Comparison of ENCODE assay signal across 1 cellular context in genomic region chr19:53431399-53432087, GRCh38.
A peak's percentile ranks its signal among the peaks of the same experiment; 100 is the strongest.
TF ChIP-seq lines count a peak whose summit lies in the region.

ZNF761 (plus strand) TSS chr19:53431984; CDS start chr19:53447269, 15,285 bp downstream.

TF ChIP-seq in GM12878, 131 proteins besides CTCF, POLR2A, EP300 and RAD21 (continued from another document and continues in another):
- no peak for TF ChIP-seq CEBPB (IDR thresholded peaks at IDR 0.05; ENCODE audit: borderline replicate concordance in 1 of 2, low read depth in 2 of 2, low read length in 2 of 2)
- no peak for TF ChIP-seq CHD4 (IDR thresholded peaks at IDR 0.05)
- TF ChIP-seq SMAD1 (IDR thresholded peaks at IDR 0.05; ENCODE audit: low read depth, partially characterized antibody), result no peak
- no peak for TF ChIP-seq CBFB (IDR thresholded peaks at IDR 0.05; ENCODE audit: low read depth)
- TF ChIP-seq NR2F1 (conservative IDR thresholded peaks at IDR 0.05), result no peak
- TF ChIP-seq REST (IDR thresholded peaks at IDR 0.05; ENCODE audit: low read depth, low read length), result no peak
- no peak for TF ChIP-seq ZNF217 (IDR thresholded peaks at IDR 0.05)
- no peak for TF ChIP-seq TBL1XR1 (IDR thresholded peaks at IDR 0.05; ENCODE audit: low read depth, low read length)
- TF ChIP-seq, protein P1, sequence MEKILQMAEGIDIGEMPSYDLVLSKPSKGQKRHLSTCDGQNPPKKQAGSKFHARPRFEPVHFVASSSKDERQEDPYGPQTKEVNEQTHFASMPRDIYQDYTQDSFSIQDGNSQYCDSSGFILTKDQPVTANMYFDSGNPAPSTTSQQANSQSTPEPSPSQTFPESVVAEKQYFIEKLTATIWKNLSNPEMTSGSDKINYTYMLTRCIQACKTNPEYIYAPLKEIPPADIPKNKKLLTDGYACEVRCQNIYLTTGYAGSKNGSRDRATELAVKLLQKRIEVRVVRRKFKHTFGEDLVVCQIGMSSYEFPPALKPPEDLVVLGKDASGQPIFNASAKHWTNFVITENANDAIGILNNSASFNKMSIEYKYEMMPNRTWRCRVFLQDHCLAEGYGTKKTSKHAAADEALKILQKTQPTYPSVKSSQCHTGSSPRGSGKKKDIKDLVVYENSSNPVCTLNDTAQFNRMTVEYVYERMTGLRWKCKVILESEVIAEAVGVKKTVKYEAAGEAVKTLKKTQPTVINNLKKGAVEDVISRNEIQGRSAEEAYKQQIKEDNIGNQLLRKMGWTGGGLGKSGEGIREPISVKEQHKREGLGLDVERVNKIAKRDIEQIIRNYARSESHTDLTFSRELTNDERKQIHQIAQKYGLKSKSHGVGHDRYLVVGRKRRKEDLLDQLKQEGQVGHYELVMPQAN (conservative IDR thresholded peaks at IDR 0.05), result no peak
- no peak for TF ChIP-seq KDM1A (IDR thresholded peaks at IDR 0.05; ENCODE audit: borderline replicate concordance)
- TF ChIP-seq PAX5 (IDR thresholded peaks at IDR 0.05; ENCODE audit: borderline replicate concordance, low read depth, low read length), result 0 out of 2 replicates have a peak, but pooled peaks have one; percentile 24
- no peak for TF ChIP-seq ZZZ3 (IDR thresholded peaks at IDR 0.05; ENCODE audit: control insufficient read depth, insufficient read length, low read depth)
- no peak for TF ChIP-seq JUNB (IDR thresholded peaks at IDR 0.05)
- no peak for TF ChIP-seq IRF4 (IDR thresholded peaks at IDR 0.05; ENCODE audit: low read depth, low read length)
- no peak for TF ChIP-seq YBX1 (IDR thresholded peaks at IDR 0.05)
- TF ChIP-seq IKZF1 (conservative IDR thresholded peaks at IDR 0.05), result no peak; the same call in 1 of the 2 replicates
- no peak for TF ChIP-seq HSF1 (IDR thresholded peaks at IDR 0.05; ENCODE audit: low read depth, low read length)
- no peak for TF ChIP-seq SRF (IDR thresholded peaks at IDR 0.05; ENCODE audit: low read depth in 2 of 2, low read length in 2 of 2)
- TF ChIP-seq HDAC2 (IDR thresholded peaks at IDR 0.05), result no peak
- TF ChIP-seq, protein P2, sequence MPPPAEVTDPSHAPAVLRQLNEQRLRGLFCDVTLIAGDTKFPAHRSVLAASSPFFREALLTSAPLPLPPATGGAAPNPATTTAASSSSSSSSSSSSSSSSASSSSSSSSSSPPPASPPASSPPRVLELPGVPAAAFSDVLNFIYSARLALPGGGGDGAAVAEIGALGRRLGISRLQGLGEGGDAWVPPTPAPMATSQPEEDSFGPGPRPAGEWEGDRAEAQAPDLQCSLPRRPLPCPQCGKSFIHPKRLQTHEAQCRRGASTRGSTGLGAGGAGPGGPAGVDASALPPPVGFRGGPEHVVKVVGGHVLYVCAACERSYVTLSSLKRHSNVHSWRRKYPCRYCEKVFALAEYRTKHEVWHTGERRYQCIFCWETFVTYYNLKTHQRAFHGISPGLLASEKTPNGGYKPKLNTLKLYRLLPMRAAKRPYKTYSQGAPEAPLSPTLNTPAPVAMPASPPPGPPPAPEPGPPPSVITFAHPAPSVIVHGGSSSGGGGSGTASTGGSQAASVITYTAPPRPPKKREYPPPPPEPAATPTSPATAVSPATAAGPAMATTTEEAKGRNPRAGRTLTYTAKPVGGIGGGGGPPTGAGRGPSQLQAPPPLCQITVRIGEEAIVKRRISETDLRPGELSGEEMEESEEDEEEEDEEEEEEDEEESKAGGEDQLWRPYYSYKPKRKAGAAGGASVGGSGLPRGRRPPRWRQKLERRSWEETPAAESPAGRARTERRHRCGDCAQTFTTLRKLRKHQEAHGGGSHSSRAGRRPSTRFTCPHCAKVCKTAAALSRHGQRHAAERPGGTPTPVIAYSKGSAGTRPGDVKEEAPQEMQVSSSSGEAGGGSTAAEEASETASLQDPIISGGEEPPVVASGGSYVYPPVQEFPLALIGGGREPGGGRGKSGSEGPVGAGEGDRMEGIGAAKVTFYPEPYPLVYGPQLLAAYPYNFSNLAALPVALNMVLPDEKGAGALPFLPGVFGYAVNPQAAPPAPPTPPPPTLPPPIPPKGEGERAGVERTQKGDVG (CRISPR knock-in tag; IDR thresholded peaks at IDR 0.05), result no peak
- no peak for TF ChIP-seq SREBF2 (IDR thresholded peaks at IDR 0.05; ENCODE audit: low read length)
- TF ChIP-seq E2F8 (IDR thresholded peaks at IDR 0.05; ENCODE audit: low read depth, partially characterized antibody), result no peak
- TF ChIP-seq USF1 (IDR thresholded peaks at IDR 0.05; ENCODE audit: borderline replicate concordance, extremely low read length, insufficient read depth, low read depth, low read length), result no peak
- TF ChIP-seq CREB1 (IDR thresholded peaks at IDR 0.05; ENCODE audit: low read depth), result no peak
- TF ChIP-seq MXI1 (IDR thresholded peaks at IDR 0.05; ENCODE audit: low read depth, low read length), result peak; percentile 91
- TF ChIP-seq, protein P3, sequence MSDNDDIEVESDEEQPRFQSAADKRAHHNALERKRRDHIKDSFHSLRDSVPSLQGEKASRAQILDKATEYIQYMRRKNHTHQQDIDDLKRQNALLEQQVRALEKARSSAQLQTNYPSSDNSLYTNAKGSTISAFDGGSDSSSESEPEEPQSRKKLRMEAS (IDR thresholded peaks at IDR 0.05; ENCODE audit: low read depth, low read length), result peak; percentile 59; the same call in 1 of the 2 replicates
- no peak for TF ChIP-seq TCF3 (IDR thresholded peaks at IDR 0.05; ENCODE audit: borderline replicate concordance, insufficient read depth, low read depth, low read length)
- TF ChIP-seq HCFC1 (IDR thresholded peaks at IDR 0.05; ENCODE audit: low read length), result 0 out of 2 replicates have a peak, but pooled peaks have one; percentile 33
- peak; percentile 60 to 80 for TF ChIP-seq BHLHE40 (IDR thresholded peaks at IDR 0.05; ENCODE audit: borderline replicate concordance in 1 of 2, low read depth in 2 of 2, low read length in 1 of 2)
- no peak for TF ChIP-seq CEBPZ (IDR thresholded peaks at IDR 0.05; ENCODE audit: low read depth, low read length)
- TF ChIP-seq GABPA (IDR thresholded peaks at IDR 0.05; ENCODE audit: low read depth), result no peak
- TF ChIP-seq SUZ12 (IDR thresholded peaks at IDR 0.05; ENCODE audit: unreplicated experiment), result no peak
- no peak for TF ChIP-seq ZNF24 (IDR thresholded peaks at IDR 0.05)
- TF ChIP-seq STAT3 (IDR thresholded peaks at IDR 0.05; ENCODE audit: low read depth, low read length), result no peak
- TF ChIP-seq POLR2AphosphoS5 (IDR thresholded peaks at IDR 0.05; ENCODE audit: low read length), result peak; percentile 93
- no peak for TF ChIP-seq RCOR1 (conservative IDR thresholded peaks at IDR 0.05; ENCODE audit: low read depth, low read length)
- no peak for TF ChIP-seq CBX5 (IDR thresholded peaks at IDR 0.05; ENCODE audit: low read depth)
- TF ChIP-seq ZNF622 (IDR thresholded peaks at IDR 0.05), result no peak
- no peak for TF ChIP-seq PRDM15 (CRISPR knock-in tag; IDR thresholded peaks at IDR 0.05)
- TF ChIP-seq SUPT20H (IDR thresholded peaks at IDR 0.05; ENCODE audit: borderline replicate concordance, control insufficient read depth, low read depth, low read length), result no peak
- TF ChIP-seq KAT2A (conservative IDR thresholded peaks at IDR 0.05; ENCODE audit: control insufficient read depth, low read depth, low read length), result no peak
